1 cellular context compared by ENCODE assay signal in genomic region chr6:27213091-27213517, GRCh38. TPM values are rescaled to one million over a fixed set of nuclear protein-coding genes. Genes with fewer than 3 reads are reported as not detected.
"Had no signal": no experiment of that assay in that cellular context is flagged by ENCODE, and none has a peak within 500 bp of the region (broad histone marks: within the 10 kb centered on the region; RNA-seq: fewer than 3 reads in every experiment).

No MANE protein-coding gene starts in this region.

RNA-seq across cellular contexts. Expression of gene PRSS16, which starts 34.4 kb away (rescaled TPM):
- total RNA-seq: glomerular endothelial cell had no signal
